8 cellular contexts compared by ENCODE assay signal in the genomic region with DNA sequence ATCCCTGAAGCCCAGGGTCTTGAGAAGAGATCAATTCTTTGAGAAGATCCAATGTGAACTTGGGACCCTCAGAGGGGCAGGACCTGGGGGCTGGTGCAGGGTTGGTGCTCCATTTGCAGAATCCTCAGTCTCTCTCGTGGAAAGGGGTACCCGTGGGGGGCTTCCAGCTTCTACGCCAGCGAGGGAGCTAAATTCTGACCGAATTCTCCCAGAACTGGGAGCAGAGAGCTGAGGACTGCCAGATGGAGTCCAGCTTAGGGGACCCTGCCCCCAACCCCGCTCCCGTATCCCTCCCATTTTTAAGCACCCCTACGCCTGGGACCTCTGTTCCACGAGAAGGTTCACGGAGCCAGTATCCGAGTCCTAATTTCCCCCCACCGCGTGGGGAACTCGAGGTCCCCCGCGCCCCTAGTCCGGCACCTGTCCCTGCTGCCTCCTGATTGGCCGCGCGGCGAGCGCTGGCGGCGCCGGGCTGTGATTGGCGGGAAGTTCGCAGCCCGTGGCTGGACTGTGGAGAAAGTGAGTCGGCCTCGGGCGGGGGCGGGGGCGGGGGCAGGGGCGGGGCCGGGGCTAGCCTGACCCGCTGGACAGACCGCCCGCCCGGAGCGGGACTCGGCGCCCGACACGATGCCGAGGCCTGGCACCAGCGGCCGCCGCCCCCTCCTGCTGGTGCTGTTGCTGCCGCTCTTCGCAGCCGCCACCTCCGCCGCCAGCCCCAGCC. TPM values are rescaled to one million over a fixed set of nuclear protein-coding genes. Genes with fewer than 3 reads are reported as not detected.
DNase-seq lines count a peak whose midpoint lies in the region; ATAC-seq and TF ChIP-seq lines count a peak whose summit lies in the region.

No MANE protein-coding gene starts in this region.

- no peak overlapping the region for H3K9ac ChIP-seq in iPS-18a (ENCODE audit: low read length)

- CTCF ChIA-PET in activated naive CD4-positive, alpha-beta T cell treated with anti-CD3 and anti-CD28 coated beads for 36 hours (lab: Charles Lee) = interaction anchor here (0.9 to 1.5 kb wide), 2 partner anchors 38 to 193 kb away, joined by 3 read pairs; no protein-coding TSS in a partner anchor

- H3K4me1 Mint-ChIP-seq in activated naive CD4-positive, alpha-beta T cell treated with anti-CD3 and anti-CD28 coated beads for 36 hours (ENCODE audit: low read depth) = peaks cover 44% of the 10 kb centered on the region
- H3K4me1 Mint-ChIP-seq in activated T-helper 17 cell treated with anti-CD3 and anti-CD28 coated beads, Interleukin-2, amount 50 U/mL, for 72 hours = peaks cover 34% of the 10 kb centered on the region
- H3K4me1 Mint-ChIP-seq in type B pancreatic cell (ENCODE audit: unreplicated experiment) = peaks cover 26% of the 10 kb centered on the region

- no peaks in the 10 kb centered on the region for H3K36me3 ChIP-seq in iPS-18a (ENCODE audit: control insufficient read depth, low read depth, low read length)

- no peak overlapping the region for H3K27ac ChIP-seq in iPS-18a (ENCODE audit: low read length)

- H3K27me3 ChIP-seq in iPS-18a (ENCODE audit: control insufficient read depth, insufficient read depth, low read length) = peaks cover 46% of the 10 kb centered on the region

- no peak overlapping the region for H3K27ac Mint-ChIP-seq in activated naive CD4-positive, alpha-beta T cell treated with anti-CD3 and anti-CD28 coated beads, Interleukin-2, amount 50 U/mL, for 72 hours
- H3K27ac Mint-ChIP-seq in activated naive CD4-positive, alpha-beta T cell treated with anti-CD3 and anti-CD28 coated beads for 36 hours = no peak overlapping the region
- no peak overlapping the region for H3K27ac Mint-ChIP-seq in activated T-helper 17 cell treated with anti-CD3 and anti-CD28 coated beads, Interleukin-2, amount 50 U/mL, for 72 hours
- no peak overlapping the region for H3K27ac Mint-ChIP-seq in type B pancreatic cell

- no peak overlapping the region for H3K4me3 Mint-ChIP-seq in activated naive CD4-positive, alpha-beta T cell treated with anti-CD3 and anti-CD28 coated beads for 36 hours
- H3K4me3 Mint-ChIP-seq in activated T-helper 17 cell treated with anti-CD3 and anti-CD28 coated beads, Interleukin-2, amount 50 U/mL, for 72 hours = peak overlapping the region; percentile 62
- H3K4me3 Mint-ChIP-seq in type B pancreatic cell = peak overlapping the region; percentile 89

- H3K9me3 ChIP-seq in iPS-18a (ENCODE audit: control insufficient read depth, low read depth, low read length) = no peaks in the 10 kb centered on the region

- TF ChIP-seq CTCF in type B pancreatic cell (conservative IDR thresholded peaks at IDR 0.05) = no peak

- DNase-seq in activated naive CD4-positive, alpha-beta T cell treated with anti-CD3 and anti-CD28 coated beads, Interleukin-2, amount 50 U/mL, for 72 hours (ENCODE audit: low spot score in 2 of 2) = no peak
- DNase-seq in activated naive CD4-positive, alpha-beta T cell treated with anti-CD3 and anti-CD28 coated beads for 36 hours = no peak
- DNase-seq in type B pancreatic cell (ENCODE audit: extremely low spot score, unreplicated experiment) = no peak
- no peak for DNase-seq in central memory CD4-positive, alpha-beta T cell
- no peak for DNase-seq in Ammon's horn (ENCODE audit: low spot score)

- H3K27me3 Mint-ChIP-seq in activated naive CD4-positive, alpha-beta T cell treated with anti-CD3 and anti-CD28 coated beads for 36 hours (ENCODE audit: low read depth) = peaks cover 33% of the 10 kb centered on the region
- H3K27me3 Mint-ChIP-seq in activated T-helper 17 cell treated with anti-CD3 and anti-CD28 coated beads, Interleukin-2, amount 50 U/mL, for 72 hours = peaks cover 22% of the 10 kb centered on the region
- peaks cover 46% of the 10 kb centered on the region for H3K27me3 Mint-ChIP-seq in type B pancreatic cell

- H3K4me1 ChIP-seq in iPS-18a (ENCODE audit: control insufficient read depth, low read depth, low read length) = peaks cover 6% of the 10 kb centered on the region

- H3K36me3 Mint-ChIP-seq in activated naive CD4-positive, alpha-beta T cell treated with anti-CD3 and anti-CD28 coated beads, Interleukin-2, amount 50 U/mL, for 72 hours = no peaks in the 10 kb centered on the region
- no peaks in the 10 kb centered on the region for H3K36me3 Mint-ChIP-seq in activated naive CD4-positive, alpha-beta T cell treated with anti-CD3 and anti-CD28 coated beads for 36 hours (ENCODE audit: low read depth)
- H3K36me3 Mint-ChIP-seq in activated T-helper 17 cell treated with anti-CD3 and anti-CD28 coated beads, Interleukin-2, amount 50 U/mL, for 72 hours (ENCODE audit: low read depth) = no peaks in the 10 kb centered on the region
- no peaks in the 10 kb centered on the region for H3K36me3 Mint-ChIP-seq in type B pancreatic cell

- intact Hi-C loops in activated naive CD4-positive, alpha-beta T cell treated with anti-CD3 and anti-CD28 coated beads for 36 hours (cut with micrococcal nuclease) = loop anchor here (5.0 kb wide), 1 partner anchor 454 kb away; no protein-coding TSS in a partner anchor

- peak overlapping the region; percentile 59 for H3K4me3 ChIP-seq in iPS-18a (ENCODE audit: low read length)

- H3K9me3 Mint-ChIP-seq in activated naive CD4-positive, alpha-beta T cell treated with anti-CD3 and anti-CD28 coated beads, Interleukin-2, amount 50 U/mL, for 72 hours = no peaks in the 10 kb centered on the region
- H3K9me3 Mint-ChIP-seq in activated naive CD4-positive, alpha-beta T cell treated with anti-CD3 and anti-CD28 coated beads for 36 hours = no peaks in the 10 kb centered on the region
- no peaks in the 10 kb centered on the region for H3K9me3 Mint-ChIP-seq in activated T-helper 17 cell treated with anti-CD3 and anti-CD28 coated beads, Interleukin-2, amount 50 U/mL, for 72 hours
- H3K9me3 Mint-ChIP-seq in type B pancreatic cell = no peaks in the 10 kb centered on the region

- ATAC-seq in activated naive CD4-positive, alpha-beta T cell treated with anti-CD3 and anti-CD28 coated beads, Interleukin-2, amount 50 U/mL, for 72 hours = peak; percentile 23 to 28
- ATAC-seq in activated T-helper 17 cell treated with anti-CD3 and anti-CD28 coated beads, Interleukin-2, amount 50 U/mL, for 72 hours (replicated peaks) = peak; percentile 17
- no peak for ATAC-seq in HG03442 (IDR thresholded peaks at IDR 0.05; ENCODE audit: unreplicated experiment)

RNA-seq across cellular contexts. Expression of a gene that starts 4.4 kb away (rescaled TPM):
- 100 to 1,000 TPM; 178 to 245 TPM for total RNA-seq in activated naive CD4-positive, alpha-beta T cell treated with anti-CD3 and anti-CD28 coated beads, Interleukin-2, amount 50 U/mL, for 72 hours
- 100 to 1,000 TPM; 147 to 153 TPM for total RNA-seq in activated naive CD4-positive, alpha-beta T cell treated with anti-CD3 and anti-CD28 coated beads for 36 hours
- total RNA-seq in activated T-helper 17 cell treated with anti-CD3 and anti-CD28 coated beads, Interleukin-2, amount 50 U/mL, for 72 hours = 100 to 1,000 TPM; 117 to 331 TPM
- 31.8 and 145 TPM in 2 replicates for total RNA-seq in type B pancreatic cell (ENCODE audit: low replicate concordance)

RNA-seq across cellular contexts. Expression of a gene that starts 20.1 kb away (rescaled TPM):
- total RNA-seq in activated naive CD4-positive, alpha-beta T cell treated with anti-CD3 and anti-CD28 coated beads, Interleukin-2, amount 50 U/mL, for 72 hours = 100 to 1,000 TPM; 108 to 173 TPM
- 10 to 100 TPM; 90.1 to 99.4 TPM for total RNA-seq in activated naive CD4-positive, alpha-beta T cell treated with anti-CD3 and anti-CD28 coated beads for 36 hours
- 100 to 1,000 TPM; 113 to 126 TPM for total RNA-seq in activated T-helper 17 cell treated with anti-CD3 and anti-CD28 coated beads, Interleukin-2, amount 50 U/mL, for 72 hours
- total RNA-seq in type B pancreatic cell (ENCODE audit: low replicate concordance) = 54.6 and 55.4 TPM in 2 replicates
